Comparison of ENCODE assay signal across 2 cellular contexts in the genomic region with DNA sequence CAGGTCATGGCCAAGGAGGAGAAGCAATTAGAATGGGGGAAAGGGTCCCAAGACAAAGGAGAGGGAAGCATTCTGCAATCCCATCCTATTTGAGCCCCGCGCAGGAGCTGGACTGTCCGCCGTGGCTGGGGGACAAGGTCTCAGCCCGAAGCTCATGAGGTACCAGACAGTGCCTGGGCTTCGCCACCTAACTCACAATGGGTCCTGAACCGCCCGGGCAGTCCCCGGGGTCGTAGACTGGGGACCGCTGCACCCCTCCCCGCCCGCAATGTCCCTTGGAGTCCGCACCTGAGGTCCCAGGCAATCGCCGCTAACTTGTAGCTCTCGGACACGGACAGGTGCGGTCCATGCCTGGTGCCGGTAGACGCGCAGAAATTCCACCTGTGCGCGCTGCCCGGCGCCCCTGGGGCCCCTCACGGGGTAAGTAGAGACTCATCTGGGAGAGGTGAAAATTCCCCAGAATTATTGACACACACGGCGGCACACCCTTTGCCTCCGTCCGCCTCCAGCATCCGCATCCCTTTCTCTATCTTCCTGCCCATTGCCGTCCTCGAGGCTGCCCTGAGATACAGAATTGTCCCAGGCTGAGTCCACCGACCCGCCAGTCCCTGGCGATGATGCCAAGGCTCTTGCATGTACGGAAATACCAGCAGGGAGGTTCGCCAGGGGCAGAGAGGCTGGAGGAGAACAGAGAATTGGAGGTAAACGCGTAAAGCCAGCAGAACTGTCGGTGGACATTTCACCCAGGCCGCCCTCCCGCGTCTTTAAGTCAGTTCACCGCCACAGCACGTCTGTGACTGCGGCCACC.
TF ChIP-seq lines count a peak whose summit lies in the region.

No MANE protein-coding gene starts in this region.

TF ChIP-seq in HepG2, 621 proteins besides CTCF, POLR2A, EP300 and RAD21 (continues in another document):
- no peak for TF ChIP-seq ZNF703 (CRISPR knock-in tag; IDR thresholded peaks at IDR 0.05; ENCODE audit: borderline replicate concordance)
- TF ChIP-seq KDM5B (CRISPR knock-in tag; IDR thresholded peaks at IDR 0.05; ENCODE audit: borderline replicate concordance) = no peak
- no peak for TF ChIP-seq KAT7 (CRISPR knock-in tag; IDR thresholded peaks at IDR 0.05; ENCODE audit: borderline replicate concordance)
- no peak for TF ChIP-seq TP53 (CRISPR knock-in tag; conservative IDR thresholded peaks at IDR 0.05)
- no peak for TF ChIP-seq HOXA9 (CRISPR knock-in tag; IDR thresholded peaks at IDR 0.05; ENCODE audit: borderline replicate concordance)
- no peak for TF ChIP-seq NR2C2 (CRISPR knock-in tag; IDR thresholded peaks at IDR 0.05; ENCODE audit: borderline replicate concordance)
- no peak for TF ChIP-seq RELA (CRISPR knock-in tag; IDR thresholded peaks at IDR 0.05)
- no peak for TF ChIP-seq ZNF614 (CRISPR knock-in tag; IDR thresholded peaks at IDR 0.05; ENCODE audit: borderline replicate concordance)
- TF ChIP-seq ZNF34 (CRISPR knock-in tag; IDR thresholded peaks at IDR 0.05; ENCODE audit: borderline replicate concordance) = no peak
- TF ChIP-seq POGK (CRISPR knock-in tag; conservative IDR thresholded peaks at IDR 0.05) = no peak
- no peak for TF ChIP-seq TSC22D2 (CRISPR knock-in tag; IDR thresholded peaks at IDR 0.05; ENCODE audit: borderline replicate concordance)
- no peak for TF ChIP-seq ZFYVE20 (CRISPR knock-in tag; IDR thresholded peaks at IDR 0.05; ENCODE audit: borderline replicate concordance, low read depth)
- no peak for TF ChIP-seq HMGXB4 (CRISPR knock-in tag; IDR thresholded peaks at IDR 0.05; ENCODE audit: borderline replicate concordance in 1 of 2, low read depth in 1 of 2)
- TF ChIP-seq, protein P1, sequence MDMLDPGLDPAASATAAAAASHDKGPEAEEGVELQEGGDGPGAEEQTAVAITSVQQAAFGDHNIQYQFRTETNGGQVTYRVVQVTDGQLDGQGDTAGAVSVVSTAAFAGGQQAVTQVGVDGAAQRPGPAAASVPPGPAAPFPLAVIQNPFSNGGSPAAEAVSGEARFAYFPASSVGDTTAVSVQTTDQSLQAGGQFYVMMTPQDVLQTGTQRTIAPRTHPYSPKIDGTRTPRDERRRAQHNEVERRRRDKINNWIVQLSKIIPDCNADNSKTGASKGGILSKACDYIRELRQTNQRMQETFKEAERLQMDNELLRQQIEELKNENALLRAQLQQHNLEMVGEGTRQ (IDR thresholded peaks at IDR 0.05; ENCODE audit: low read depth, low read length) = no peak
- TF ChIP-seq, protein P1 (CRISPR knock-in tag; IDR thresholded peaks at IDR 0.05; ENCODE audit: borderline replicate concordance) = no peak
- no peak for TF ChIP-seq RFX1 (IDR thresholded peaks at IDR 0.05)
- TF ChIP-seq ZNF281 (CRISPR knock-in tag; IDR thresholded peaks at IDR 0.05; ENCODE audit: borderline replicate concordance) = no peak
- no peak for TF ChIP-seq SMC3 (IDR thresholded peaks at IDR 0.05; ENCODE audit: low read length)
- TF ChIP-seq, protein P2, sequence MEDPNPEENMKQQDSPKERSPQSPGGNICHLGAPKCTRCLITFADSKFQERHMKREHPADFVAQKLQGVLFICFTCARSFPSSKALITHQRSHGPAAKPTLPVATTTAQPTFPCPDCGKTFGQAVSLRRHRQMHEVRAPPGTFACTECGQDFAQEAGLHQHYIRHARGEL (CRISPR knock-in tag; IDR thresholded peaks at IDR 0.05) = no peak
- TF ChIP-seq ZSCAN9 (CRISPR knock-in tag; IDR thresholded peaks at IDR 0.05; ENCODE audit: borderline replicate concordance) = no peak

TF ChIP-seq in GM12891, 5 proteins besides CTCF, POLR2A, EP300 and RAD21:
- no peak for TF ChIP-seq TAF1 (IDR thresholded peaks at IDR 0.05; ENCODE audit: low read depth, low read length)
- TF ChIP-seq POU2F2 (IDR thresholded peaks at IDR 0.05; ENCODE audit: low read depth, low read length) = no peak
- TF ChIP-seq POLR2AphosphoS5 (IDR thresholded peaks at IDR 0.05; ENCODE audit: low read depth, low read length) = no peak
- no peak for TF ChIP-seq SPI1 (IDR thresholded peaks at IDR 0.05; ENCODE audit: low read depth, low read length)
TF ChIP-seq in GM12891: peak in this region for 0.
